In the genomic region with DNA sequence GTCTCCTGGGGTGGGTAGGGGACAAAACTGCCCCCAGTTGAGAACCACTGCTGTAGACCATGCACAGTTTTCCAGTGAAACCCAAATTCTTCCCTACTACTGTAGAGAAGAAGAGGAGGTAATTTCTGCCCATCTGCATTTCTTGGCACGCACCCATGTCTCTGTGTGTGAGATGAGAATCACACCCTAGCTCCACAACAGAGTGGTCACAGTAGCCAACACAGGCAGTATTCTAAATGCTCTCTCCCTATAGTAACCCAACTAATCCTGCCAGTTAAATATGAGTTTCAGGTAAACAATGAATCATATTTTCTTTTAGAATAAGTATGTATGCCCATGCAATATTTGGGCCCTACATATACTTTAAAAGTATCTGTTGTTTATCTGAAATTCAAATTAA, we compare ENCODE assay signal across 13 cellular contexts. TPM values are rescaled to one million over a fixed set of nuclear protein-coding genes. Genes with fewer than 3 reads are reported as not detected.
A peak's percentile ranks its signal among the peaks of the same experiment; 100 is the strongest.
DNase-seq lines count a peak whose midpoint lies in the region; ATAC-seq and TF ChIP-seq lines count a peak whose summit lies in the region.
"Had no signal": no experiment of that assay in that cellular context is flagged by ENCODE, and none has a peak within 500 bp of the region (broad histone marks: within the 10 kb centered on the region; RNA-seq: fewer than 3 reads in every experiment).

No MANE protein-coding gene starts in this region.

- H3K4me3 Mint-ChIP-seq in natural killer cell = peak overlapping the region; percentile 81
- no peak overlapping the region for H3K4me3 Mint-ChIP-seq in natural killer cell treated with Interleukin-12 subunit alpha and Interleukin-12 subunit beta and Interleukin-15 and Interleukin-18, amount 100 ng/mL, for 72 hours

- no peaks in the 10 kb centered on the region for H3K27me3 Mint-ChIP-seq in natural killer cell (ENCODE audit: low read depth in 2 of 2)
- no peaks in the 10 kb centered on the region for H3K27me3 Mint-ChIP-seq in natural killer cell treated with Interleukin-12 subunit alpha and Interleukin-12 subunit beta and Interleukin-15 and Interleukin-18, amount 100 ng/mL, for 72 hours

- intact Hi-C loops in natural killer cell (cut with micrococcal nuclease) = no loop called here

- H3K27ac Mint-ChIP-seq in natural killer cell = peak overlapping the region; percentile 49 to 92
- no peak overlapping the region for H3K27ac Mint-ChIP-seq in natural killer cell treated with Interleukin-12 subunit alpha and Interleukin-12 subunit beta and Interleukin-15 and Interleukin-18, amount 100 ng/mL, for 72 hours

- H3K36me3 Mint-ChIP-seq in natural killer cell = no peaks in the 10 kb centered on the region
- H3K36me3 Mint-ChIP-seq in natural killer cell treated with Interleukin-12 subunit alpha and Interleukin-12 subunit beta and Interleukin-15 and Interleukin-18, amount 100 ng/mL, for 72 hours = no peaks in the 10 kb centered on the region

- H3K27me3 ChIP-seq in RWPE2 (ENCODE audit: insufficient read depth, poor library complexity, severe bottlenecking) = no peaks in the 10 kb centered on the region
- H3K27me3 ChIP-seq: SJCRH30 had no signal

- H3K4me3 ChIP-seq in RWPE2 (ENCODE audit: severe bottlenecking) = no peak overlapping the region
- H3K4me3 ChIP-seq in fibroblast of the aortic adventitia (ENCODE audit: low read depth, low read length) = no peak overlapping the region

- no peak for ATAC-seq in natural killer cell
- no peak for ATAC-seq in natural killer cell treated with Interleukin-12 subunit alpha and Interleukin-12 subunit beta and Interleukin-15 and Interleukin-18, amount 100 ng/mL, for 72 hours
- no peak for ATAC-seq in RWPE2 (ENCODE audit: low read depth)
- ATAC-seq in HG02588 (IDR thresholded peaks at IDR 0.05; ENCODE audit: unreplicated experiment) = no peak
- ATAC-seq in GM18858 (IDR thresholded peaks at IDR 0.05; ENCODE audit: unreplicated experiment) = no peak

- H3K9me3 Mint-ChIP-seq in natural killer cell = no peaks in the 10 kb centered on the region
- H3K9me3 Mint-ChIP-seq in natural killer cell treated with Interleukin-12 subunit alpha and Interleukin-12 subunit beta and Interleukin-15 and Interleukin-18, amount 100 ng/mL, for 72 hours = no peaks in the 10 kb centered on the region

- peaks cover 38 to 42% of the 10 kb centered on the region in 2 donors for H3K4me1 Mint-ChIP-seq in natural killer cell
- peaks cover 33 to 37% of the 10 kb centered on the region in 2 donors for H3K4me1 Mint-ChIP-seq in natural killer cell treated with Interleukin-12 subunit alpha and Interleukin-12 subunit beta and Interleukin-15 and Interleukin-18, amount 100 ng/mL, for 72 hours (ENCODE audit: low read depth in 2 of 2)

- H3K9me3 ChIP-seq in RWPE2 (ENCODE audit: severe bottlenecking) = no peaks in the 10 kb centered on the region
- H3K9me3 ChIP-seq: SJCRH30 had no signal

- POLR2A ChIA-PET in GM10248 (lab: Yijun Ruan, JAX) = no interaction called here

- TF ChIP-seq CTCF in natural killer cell (IDR thresholded peaks at IDR 0.05) (no peak), RWPE2 (IDR thresholded peaks at IDR 0.05; ENCODE audit: poor library complexity, severe bottlenecking) (no peak), fibroblast of the aortic adventitia (IDR thresholded peaks at IDR 0.05; ENCODE audit: insufficient read depth, low read length) (no peak), GM10248 (IDR thresholded peaks at IDR 0.05; ENCODE audit: control extremely low read depth, extremely low read depth, low read depth, missing control alignments) (no peak)

- peaks cover 13% of the 10 kb centered on the region for H3K36me3 ChIP-seq in RWPE2 (ENCODE audit: low read depth)

- DNase-seq in natural killer cell (no peak), RWPE2 (ENCODE audit: low spot score) (no peak), fibroblast of the aortic adventitia (ENCODE audit: low read depth) (peak; percentile 63), D341Med (ENCODE audit: low spot score) (no peak), GM10248 (ENCODE audit: extremely low spot score) (no peak)
- DNase-seq in natural killer cell treated with Interleukin-12 subunit alpha and Interleukin-12 subunit beta and Interleukin-15 and Interleukin-18, amount 100 ng/mL, for 72 hours (ENCODE audit: low spot score) = no peak
- DNase-seq: NCI-H1417 treated with DMSO at 0.1 percent for 48 hours, nucleus accumbens, SJCRH30, trophoblast cell had no signal

- H3K27ac ChIP-seq in RWPE2 (ENCODE audit: poor library complexity, severe bottlenecking) = peak overlapping the region; percentile 94

- CTCF ChIA-PET in GM10248 (lab: Yijun Ruan, JAX) = interaction anchor here (1.1 to 3.2 kb wide), 4 partner anchors 10 to 38 kb away, joined by 3 to 13 read pairs (median 5); no protein-coding TSS in a partner anchor

- H3K4me1 ChIP-seq in RWPE2 (ENCODE audit: insufficient read depth, poor library complexity, severe bottlenecking) = peaks cover 34% of the 10 kb centered on the region

RNA-seq across cellular contexts. Expression of a gene that starts 1.2 kb away (rescaled TPM):
- total RNA-seq in natural killer cell (100 to 1,000 TPM; 228 to 275 (median 236) TPM), fibroblast of the aortic adventitia (ENCODE audit: low replicate concordance) (456 and 481 TPM in 2 replicates)
- 10 to 100 TPM; 29.2 to 39.1 TPM for total RNA-seq in natural killer cell treated with Interleukin-12 subunit alpha and Interleukin-12 subunit beta and Interleukin-15 and Interleukin-18, amount 100 ng/mL, for 72 hours

RNA-seq across cellular contexts. Expression of a gene that starts 45.7 kb away (rescaled TPM):
- total RNA-seq in natural killer cell = 1 to 10 TPM in 1 of 3 donors, under 1 TPM in 2; 0.18 to 6.7 (median 0.84) TPM
- total RNA-seq in natural killer cell treated with Interleukin-12 subunit alpha and Interleukin-12 subunit beta and Interleukin-15 and Interleukin-18, amount 100 ng/mL, for 72 hours = not detected
- not detected in 2 replicates for total RNA-seq in fibroblast of the aortic adventitia (ENCODE audit: low replicate concordance)
- total RNA-seq: activated CD8-positive, alpha-beta memory T cell treated with anti-CD3 and anti-CD28 coated beads for 36 hours; SJCRH30 had no signal

Comparison
In these comparisons a context has a peak if more than half of its experiments do, and no peak if none do; other contexts are left out.
1. H3K27ac Mint-ChIP-seq: peak in natural killer cell (2 of 2); none in natural killer cell treated with Interleukin-12 subunit alpha and Interleukin-12 subunit beta and Interleukin-15 and Interleukin-18, amount 100 ng/mL, for 72 hours (0 of 2).
2. RNA of a gene that starts 1.2 kb away (total RNA-seq): 456 to 481 TPM in fibroblast of the aortic adventitia and 228 to 275 TPM in natural killer cell; 29.2 to 39.1 TPM in natural killer cell treated with Interleukin-12 subunit alpha and Interleukin-12 subunit beta and Interleukin-15 and Interleukin-18, amount 100 ng/mL, for 72 hours; every median in the first group is over 4 times any median in the second.